ENCODE assay signal across 1 cellular context in genomic region chr5:1406681-1407640, GRCh38.
TF ChIP-seq lines count a peak whose summit lies in the region.

No MANE protein-coding gene starts in this region.

TF ChIP-seq in WTC11, 78 proteins besides CTCF, POLR2A, EP300 and RAD21 (continued from another document):
- TF ChIP-seq, protein P1, sequence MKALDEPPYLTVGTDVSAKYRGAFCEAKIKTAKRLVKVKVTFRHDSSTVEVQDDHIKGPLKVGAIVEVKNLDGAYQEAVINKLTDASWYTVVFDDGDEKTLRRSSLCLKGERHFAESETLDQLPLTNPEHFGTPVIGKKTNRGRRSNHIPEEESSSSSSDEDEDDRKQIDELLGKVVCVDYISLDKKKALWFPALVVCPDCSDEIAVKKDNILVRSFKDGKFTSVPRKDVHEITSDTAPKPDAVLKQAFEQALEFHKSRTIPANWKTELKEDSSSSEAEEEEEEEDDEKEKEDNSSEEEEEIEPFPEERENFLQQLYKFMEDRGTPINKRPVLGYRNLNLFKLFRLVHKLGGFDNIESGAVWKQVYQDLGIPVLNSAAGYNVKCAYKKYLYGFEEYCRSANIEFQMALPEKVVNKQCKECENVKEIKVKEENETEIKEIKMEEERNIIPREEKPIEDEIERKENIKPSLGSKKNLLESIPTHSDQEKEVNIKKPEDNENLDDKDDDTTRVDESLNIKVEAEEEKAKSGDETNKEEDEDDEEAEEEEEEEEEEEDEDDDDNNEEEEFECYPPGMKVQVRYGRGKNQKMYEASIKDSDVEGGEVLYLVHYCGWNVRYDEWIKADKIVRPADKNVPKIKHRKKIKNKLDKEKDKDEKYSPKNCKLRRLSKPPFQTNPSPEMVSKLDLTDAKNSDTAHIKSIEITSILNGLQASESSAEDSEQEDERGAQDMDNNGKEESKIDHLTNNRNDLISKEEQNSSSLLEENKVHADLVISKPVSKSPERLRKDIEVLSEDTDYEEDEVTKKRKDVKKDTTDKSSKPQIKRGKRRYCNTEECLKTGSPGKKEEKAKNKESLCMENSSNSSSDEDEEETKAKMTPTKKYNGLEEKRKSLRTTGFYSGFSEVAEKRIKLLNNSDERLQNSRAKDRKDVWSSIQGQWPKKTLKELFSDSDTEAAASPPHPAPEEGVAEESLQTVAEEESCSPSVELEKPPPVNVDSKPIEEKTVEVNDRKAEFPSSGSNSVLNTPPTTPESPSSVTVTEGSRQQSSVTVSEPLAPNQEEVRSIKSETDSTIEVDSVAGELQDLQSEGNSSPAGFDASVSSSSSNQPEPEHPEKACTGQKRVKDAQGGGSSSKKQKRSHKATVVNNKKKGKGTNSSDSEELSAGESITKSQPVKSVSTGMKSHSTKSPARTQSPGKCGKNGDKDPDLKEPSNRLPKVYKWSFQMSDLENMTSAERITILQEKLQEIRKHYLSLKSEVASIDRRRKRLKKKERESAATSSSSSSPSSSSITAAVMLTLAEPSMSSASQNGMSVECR (CRISPR knock-in tag; IDR thresholded peaks at IDR 0.05; ENCODE audit: borderline replicate concordance) = no peak
- TF ChIP-seq ERG (CRISPR knock-in tag; IDR thresholded peaks at IDR 0.05) = no peak
- no peak for TF ChIP-seq AR (CRISPR knock-in tag; IDR thresholded peaks at IDR 0.05)
